1 cellular context compared by ENCODE assay signal in genomic region chr2:241041557-241042158, GRCh38.
TF ChIP-seq lines count a peak whose summit lies in the region.

No MANE protein-coding gene starts in this region.

TF ChIP-seq in GM12878, 131 proteins besides CTCF, POLR2A, EP300 and RAD21 (continued from another document and continues in another):
- TF ChIP-seq E4F1 (IDR thresholded peaks at IDR 0.05; ENCODE audit: borderline replicate concordance, partially characterized antibody) (peak; percentile 54), TCF3 (IDR thresholded peaks at IDR 0.05; ENCODE audit: borderline replicate concordance, insufficient read depth, low read depth, low read length) (no peak), ZBTB11 (CRISPR knock-in tag; IDR thresholded peaks at IDR 0.05) (no peak), ZBTB4 (CRISPR knock-in tag; IDR thresholded peaks at IDR 0.05) (no peak), NBN (IDR thresholded peaks at IDR 0.05) (peak; percentile 98), IRF5 (IDR thresholded peaks at IDR 0.05; ENCODE audit: borderline replicate concordance) (no peak), ZNF622 (IDR thresholded peaks at IDR 0.05) (no peak), CREB1 (IDR thresholded peaks at IDR 0.05; ENCODE audit: low read depth) (peak; percentile 91), NR2C1 (IDR thresholded peaks at IDR 0.05) (no peak), RFX5 (IDR thresholded peaks at IDR 0.05; ENCODE audit: low read depth, low read length) (no peak), NR2F1 (conservative IDR thresholded peaks at IDR 0.05) (peak; percentile 66; the same call in 1 of the 2 replicates), ZBTB33 (IDR thresholded peaks at IDR 0.05) (no peak), MYB (IDR thresholded peaks at IDR 0.05; ENCODE audit: borderline replicate concordance, low read depth, low read length) (no peak), NFIC (IDR thresholded peaks at IDR 0.05; ENCODE audit: low read depth, low read length) (peak; percentile 53), BCL3 (IDR thresholded peaks at IDR 0.05; ENCODE audit: borderline replicate concordance, insufficient read depth, low read depth, low read length, poor library complexity, severe bottlenecking) (no peak), PBX3 (IDR thresholded peaks at IDR 0.05; ENCODE audit: insufficient replicate concordance, low read depth, low read length) (peak; percentile 83), JUNB (IDR thresholded peaks at IDR 0.05) (peak; percentile 77), CBX5 (IDR thresholded peaks at IDR 0.05; ENCODE audit: low read depth) (no peak), E2F4 (IDR thresholded peaks at IDR 0.05; ENCODE audit: low read depth, low read length) (no peak), JUND (IDR thresholded peaks at IDR 0.05; ENCODE audit: low read depth, low read length) (0 out of 2 replicates have a peak, but pooled peaks have one; percentile 15), CBFB (IDR thresholded peaks at IDR 0.05; ENCODE audit: low read depth) (peak; percentile 39; the same call in 1 of the 2 replicates), ASH2L (IDR thresholded peaks at IDR 0.05; ENCODE audit: borderline replicate concordance, low read depth) (no peak), PRDM15 (CRISPR knock-in tag; IDR thresholded peaks at IDR 0.05) (no peak), RAD51 (IDR thresholded peaks at IDR 0.05) (no peak), HDGF (IDR thresholded peaks at IDR 0.05) (peak; percentile 95), BHLHE40 (IDR thresholded peaks at IDR 0.05; ENCODE audit: borderline replicate concordance in 1 of 2, low read depth in 2 of 2, low read length in 1 of 2) (peak in 1 of 2 experiments; percentile 54; a peak in 2 of 4 replicates), CEBPZ (IDR thresholded peaks at IDR 0.05; ENCODE audit: low read depth, low read length) (no peak)
